1 cellular context compared by ENCODE assay signal in the genomic region with DNA sequence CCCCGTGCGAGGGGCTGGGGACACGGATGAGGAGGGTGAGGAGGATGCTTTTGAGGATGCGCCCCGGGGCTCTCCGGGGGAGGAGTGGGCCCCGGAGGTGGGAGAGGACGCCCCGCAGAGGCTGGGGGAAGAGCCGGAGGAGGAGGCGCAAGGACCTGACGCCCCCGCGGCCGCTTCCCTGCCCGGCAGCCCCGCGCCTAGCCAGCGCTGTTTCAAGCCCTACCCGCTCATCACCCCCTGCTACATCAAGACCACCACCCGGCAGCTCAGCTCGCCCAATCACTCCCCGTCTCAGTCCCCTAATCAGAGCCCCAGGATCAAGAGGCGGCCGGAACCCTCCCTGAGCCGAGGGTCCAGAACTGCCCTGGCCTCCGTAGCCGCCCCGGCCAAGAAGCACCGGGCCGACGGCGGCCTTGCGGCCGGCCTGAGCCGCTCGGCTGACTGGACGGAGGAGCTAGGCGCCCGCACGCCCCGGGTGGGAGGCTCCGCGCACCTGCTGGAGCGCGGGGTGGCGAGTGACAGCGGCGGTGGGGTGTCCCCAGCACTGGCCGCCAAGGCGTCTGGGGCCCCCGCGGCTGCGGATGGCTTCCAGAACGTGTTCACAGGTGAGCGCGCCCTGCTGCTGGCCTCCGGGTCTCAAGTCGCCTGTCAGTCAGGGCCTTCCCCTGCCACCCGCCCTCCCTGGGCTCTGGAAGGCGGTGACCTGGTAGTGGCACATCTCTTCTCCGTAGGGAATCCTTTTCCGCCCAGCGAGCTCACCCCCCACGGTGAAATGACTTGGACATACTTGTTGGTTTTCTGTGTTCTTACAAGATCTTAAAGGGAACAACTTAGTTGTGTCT.
TF ChIP-seq lines count a peak whose summit lies in the region.

No MANE protein-coding gene starts in this region.

TF ChIP-seq in HEK293, 187 proteins besides CTCF, POLR2A, EP300 and RAD21 (continued from another document):
- TF ChIP-seq ZNF16 (tag by site-specific recombination; IDR thresholded peaks at IDR 0.05; ENCODE audit: low read depth) (no peak), OSR2 (tag by site-specific recombination; IDR thresholded peaks at IDR 0.05) (no peak), ZBTB20 (tag by site-specific recombination; IDR thresholded peaks at IDR 0.05) (peak; percentile 74), ZNF354C (tag by site-specific recombination; IDR thresholded peaks at IDR 0.05; ENCODE audit: borderline replicate concordance, low read depth) (no peak), ZNF169 (tag by site-specific recombination; IDR thresholded peaks at IDR 0.05) (no peak), ZBTB1 (tag by site-specific recombination; IDR thresholded peaks at IDR 0.05) (no peak), ZNF677 (tag by site-specific recombination; IDR thresholded peaks at IDR 0.05) (no peak), ZNF830 (tag by site-specific recombination; IDR thresholded peaks at IDR 0.05; ENCODE audit: low read depth) (no peak), ZNF133 (tag by site-specific recombination; IDR thresholded peaks at IDR 0.05) (no peak), ZNF624 (tag by site-specific recombination; IDR thresholded peaks at IDR 0.05) (no peak), YY2 (tag by site-specific recombination; IDR thresholded peaks at IDR 0.05) (no peak), AEBP2 (tag by site-specific recombination; IDR thresholded peaks at IDR 0.05; ENCODE audit: borderline replicate concordance) (no peak)
- TF ChIP-seq, protein P1, sequence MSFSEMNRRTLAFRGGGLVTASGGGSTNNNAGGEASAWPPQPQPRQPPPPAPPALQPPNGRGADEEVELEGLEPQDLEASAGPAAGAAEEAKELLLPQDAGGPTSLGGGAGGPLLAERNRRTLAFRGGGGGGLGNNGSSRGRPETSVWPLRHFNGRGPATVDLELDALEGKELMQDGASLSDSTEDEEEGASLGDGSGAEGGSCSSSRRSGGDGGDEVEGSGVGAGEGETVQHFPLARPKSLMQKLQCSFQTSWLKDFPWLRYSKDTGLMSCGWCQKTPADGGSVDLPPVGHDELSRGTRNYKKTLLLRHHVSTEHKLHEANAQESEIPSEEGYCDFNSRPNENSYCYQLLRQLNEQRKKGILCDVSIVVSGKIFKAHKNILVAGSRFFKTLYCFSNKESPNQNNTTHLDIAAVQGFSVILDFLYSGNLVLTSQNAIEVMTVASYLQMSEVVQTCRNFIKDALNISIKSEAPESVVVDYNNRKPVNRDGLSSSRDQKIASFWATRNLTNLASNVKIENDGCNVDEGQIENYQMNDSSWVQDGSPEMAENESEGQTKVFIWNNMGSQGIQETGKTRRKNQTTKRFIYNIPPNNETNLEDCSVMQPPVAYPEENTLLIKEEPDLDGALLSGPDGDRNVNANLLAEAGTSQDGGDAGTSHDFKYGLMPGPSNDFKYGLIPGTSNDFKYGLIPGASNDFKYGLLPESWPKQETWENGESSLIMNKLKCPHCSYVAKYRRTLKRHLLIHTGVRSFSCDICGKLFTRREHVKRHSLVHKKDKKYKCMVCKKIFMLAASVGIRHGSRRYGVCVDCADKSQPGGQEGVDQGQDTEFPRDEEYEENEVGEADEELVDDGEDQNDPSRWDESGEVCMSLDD (tag by site-specific recombination; IDR thresholded peaks at IDR 0.05): peak; percentile 38; the same call in 1 of the 2 replicates
- TF ChIP-seq, protein P2, sequence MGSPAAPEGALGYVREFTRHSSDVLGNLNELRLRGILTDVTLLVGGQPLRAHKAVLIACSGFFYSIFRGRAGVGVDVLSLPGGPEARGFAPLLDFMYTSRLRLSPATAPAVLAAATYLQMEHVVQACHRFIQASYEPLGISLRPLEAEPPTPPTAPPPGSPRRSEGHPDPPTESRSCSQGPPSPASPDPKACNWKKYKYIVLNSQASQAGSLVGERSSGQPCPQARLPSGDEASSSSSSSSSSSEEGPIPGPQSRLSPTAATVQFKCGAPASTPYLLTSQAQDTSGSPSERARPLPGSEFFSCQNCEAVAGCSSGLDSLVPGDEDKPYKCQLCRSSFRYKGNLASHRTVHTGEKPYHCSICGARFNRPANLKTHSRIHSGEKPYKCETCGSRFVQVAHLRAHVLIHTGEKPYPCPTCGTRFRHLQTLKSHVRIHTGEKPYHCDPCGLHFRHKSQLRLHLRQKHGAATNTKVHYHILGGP (tag by site-specific recombination; IDR thresholded peaks at IDR 0.05): no peak
